6 cellular contexts compared by ENCODE assay signal in the genomic region with DNA sequence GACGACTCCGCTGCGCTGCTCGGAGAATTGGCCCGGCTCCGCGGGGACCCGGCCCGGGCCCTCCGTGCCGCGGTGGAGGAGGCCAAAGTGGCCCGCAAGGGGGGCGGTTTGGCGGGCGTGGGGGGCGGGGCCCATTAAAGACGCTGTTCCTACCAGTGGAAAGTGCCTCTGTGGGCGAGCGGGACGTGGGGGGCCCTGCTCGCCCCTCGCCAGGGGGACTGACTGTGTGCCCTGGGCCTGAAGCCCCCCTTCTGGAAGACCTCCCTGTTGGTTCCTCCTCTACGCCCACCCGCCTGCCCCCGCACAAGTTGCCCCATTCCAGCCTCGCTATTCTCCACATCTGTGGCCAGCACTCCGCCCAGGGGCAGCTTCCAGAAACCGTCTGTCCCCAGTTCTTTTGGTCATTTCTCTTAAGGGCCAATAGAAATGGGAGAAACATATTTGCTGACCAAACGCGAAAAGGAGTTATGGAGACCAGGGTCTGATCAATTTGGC. TPM values are rescaled to one million over a fixed set of nuclear protein-coding genes. Genes with fewer than 3 reads are reported as not detected.
DNase-seq lines count a peak whose midpoint lies in the region; ATAC-seq and TF ChIP-seq lines count a peak whose summit lies in the region.

No MANE protein-coding gene starts in this region.

- H3K36me3 ChIP-seq in H7 (replicated peaks; ENCODE audit: control insufficient read depth, insufficient read depth, low read length) (no peaks in the 10 kb centered on the region), neuron (ENCODE audit: insufficient read depth, low read length) (no peaks in the 10 kb centered on the region)

- H2AFZ ChIP-seq in neuron (ENCODE audit: low read depth, low read length) = peak overlapping the region; percentile 35

- peaks cover 1% of the 10 kb centered on the region for H3K9me3 ChIP-seq in neuron (ENCODE audit: low read length)

- H3K4me1 Mint-ChIP-seq in MCF 10A (ENCODE audit: insufficient read depth, unreplicated experiment) = peaks cover 12% of the 10 kb centered on the region

- CTCF ChIA-PET in MCF 10A (lab: Yijun Ruan, JAX) = interaction anchor here (0.6 to 3.8 kb wide), 31 partner anchors 8 to 653 kb away, joined by 3 to 57 read pairs (median 5); a partner anchor contains a TSS

- peak overlapping the region; percentile 92 for H3K27ac Mint-ChIP-seq in MCF 10A (ENCODE audit: low read depth, unreplicated experiment)

- POLR2A ChIA-PET in MCF 10A (lab: Yijun Ruan, JAX) = interaction anchor here (0.6 to 8.9 kb wide), 16 partner anchors 15 to 749 kb away, joined by 3 to 115 read pairs (median 16); a partner anchor contains a TSS

- no peaks in the 10 kb centered on the region for H3K36me3 Mint-ChIP-seq in MCF 10A (ENCODE audit: insufficient read depth, unreplicated experiment)

- H3K27me3 ChIP-seq in H7 (ENCODE audit: control insufficient read depth, insufficient read depth, low read length) = peaks cover 41% of the 10 kb centered on the region
- H3K27me3 ChIP-seq in neuron (ENCODE audit: insufficient read depth, low read length) = peaks cover 29% of the 10 kb centered on the region

- peaks cover 42% of the 10 kb centered on the region for H3K4me1 ChIP-seq in neuron (ENCODE audit: insufficient read depth, low read length)

- H3K4me3 ChIP-seq in H7 (ENCODE audit: insufficient read depth, low read depth, low read length) (peak overlapping the region; percentile 74), neuron (ENCODE audit: low read length) (peak overlapping the region; percentile 36)

- no peaks in the 10 kb centered on the region for H3K27me3 Mint-ChIP-seq in MCF 10A (ENCODE audit: insufficient read depth, unreplicated experiment)

- TF ChIP-seq CTCF in MCF 10A (IDR thresholded peaks at IDR 0.05; ENCODE audit: unreplicated experiment) = no peak

- H3K9me3 Mint-ChIP-seq in MCF 10A (ENCODE audit: unreplicated experiment) = no peaks in the 10 kb centered on the region

- no peak for ATAC-seq in HG03571 (IDR thresholded peaks at IDR 0.05; ENCODE audit: unreplicated experiment)
- ATAC-seq in GM21786 (IDR thresholded peaks at IDR 0.05; ENCODE audit: unreplicated experiment) = no peak

- DNase-seq in H7 (no peak), MCF 10A (ENCODE audit: unreplicated experiment) (no peak), NCI-H2029 treated with DMSO at 0.1 percent for 48 hours (lab: John Stamatoyannopoulos, UW) (no peak)

- H3K4me3 Mint-ChIP-seq in MCF 10A (ENCODE audit: unreplicated experiment) = peak overlapping the region; percentile 81

- intact Hi-C loops in MCF 10A (cut with micrococcal nuclease) = loop anchor here (1.0 to 10.0 kb wide), 4 partner anchors 13 to 390 kb away; a partner anchor contains a TSS

- no TSS peak for BruUV-seq in MCF 10A (replicated peaks; lab: Mats Ljungman, UMichigan)

RNA-seq across cellular contexts. Expression of a gene that starts 1.9 kb away (rescaled TPM):
- total RNA-seq in H7 (2014; rRNA removed; shearing (Covaris generic)) = 12.5 and 20.7 TPM in 2 replicates
- 0.84 and 2.1 TPM in 2 replicates for total RNA-seq in MCF 10A (2022)

RNA-seq across cellular contexts. Expression of a gene that starts 2.2 kb away (rescaled TPM):
- 14.5 and 15.8 TPM in 2 replicates for total RNA-seq in H7 (2014; rRNA removed; shearing (Covaris generic))
- total RNA-seq in MCF 10A (2022) = 6.1 and 6.3 TPM in 2 replicates

RNA-seq across cellular contexts. Expression of a gene that starts 7.4 kb away (rescaled TPM):
- total RNA-seq in H7 (2014; rRNA removed; shearing (Covaris generic)) = 6.6 and 6.8 TPM in 2 replicates
- 3.3 and 7.8 TPM in 2 replicates for total RNA-seq in MCF 10A (2022)

RNA-seq across cellular contexts. Expression of a gene that starts 8.8 kb away (rescaled TPM):
- not detected in 2 replicates for total RNA-seq in H7 (2014; rRNA removed; shearing (Covaris generic))
- total RNA-seq in MCF 10A (2022) = not detected in 2 replicates

RNA-seq across cellular contexts. Expression of a gene that starts 12.0 kb away (rescaled TPM):
- total RNA-seq in H7 (2014; rRNA removed; shearing (Covaris generic)) = not detected in 2 replicates
- not detected in 2 replicates for total RNA-seq in MCF 10A (2022)
